1 cellular context compared by ENCODE assay signal in the genomic region with DNA sequence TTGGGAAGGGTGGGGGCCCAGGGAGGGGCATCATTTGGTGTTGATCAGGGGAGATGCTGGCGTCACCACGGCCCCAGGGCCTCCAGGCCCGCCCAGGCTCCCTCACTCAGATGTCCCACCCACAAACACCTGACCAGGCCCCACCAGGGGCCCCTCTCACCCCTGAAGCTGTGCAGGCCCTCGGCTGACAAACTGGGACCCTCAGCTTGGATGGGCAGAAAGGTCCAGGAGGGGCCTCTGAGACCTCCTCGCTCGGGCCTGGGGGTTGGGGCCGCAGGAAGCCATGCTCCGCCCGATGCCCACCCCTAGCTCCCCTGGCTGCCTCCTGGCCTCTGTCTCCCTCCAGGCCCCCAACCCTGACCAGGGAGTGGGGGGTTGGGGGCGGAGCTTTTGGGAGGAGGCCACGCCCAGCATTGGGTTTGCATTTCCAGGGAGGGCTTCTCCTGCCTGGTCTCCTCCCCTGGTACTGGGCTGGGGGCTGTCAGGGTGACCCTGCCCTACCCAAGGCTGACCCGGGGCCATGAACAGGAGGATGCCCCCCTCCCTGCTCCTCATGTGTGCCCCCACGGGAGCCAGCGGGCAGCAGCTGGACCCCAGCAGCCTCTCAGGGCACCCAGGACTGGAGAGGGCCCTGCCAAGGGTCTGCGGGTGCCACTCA.
TF ChIP-seq lines count a peak whose summit lies in the region.

No MANE protein-coding gene starts in this region.

TF ChIP-seq in liver, 16 proteins besides CTCF, POLR2A, EP300 and RAD21 (continued from another document):
- TF ChIP-seq, protein P1, sequence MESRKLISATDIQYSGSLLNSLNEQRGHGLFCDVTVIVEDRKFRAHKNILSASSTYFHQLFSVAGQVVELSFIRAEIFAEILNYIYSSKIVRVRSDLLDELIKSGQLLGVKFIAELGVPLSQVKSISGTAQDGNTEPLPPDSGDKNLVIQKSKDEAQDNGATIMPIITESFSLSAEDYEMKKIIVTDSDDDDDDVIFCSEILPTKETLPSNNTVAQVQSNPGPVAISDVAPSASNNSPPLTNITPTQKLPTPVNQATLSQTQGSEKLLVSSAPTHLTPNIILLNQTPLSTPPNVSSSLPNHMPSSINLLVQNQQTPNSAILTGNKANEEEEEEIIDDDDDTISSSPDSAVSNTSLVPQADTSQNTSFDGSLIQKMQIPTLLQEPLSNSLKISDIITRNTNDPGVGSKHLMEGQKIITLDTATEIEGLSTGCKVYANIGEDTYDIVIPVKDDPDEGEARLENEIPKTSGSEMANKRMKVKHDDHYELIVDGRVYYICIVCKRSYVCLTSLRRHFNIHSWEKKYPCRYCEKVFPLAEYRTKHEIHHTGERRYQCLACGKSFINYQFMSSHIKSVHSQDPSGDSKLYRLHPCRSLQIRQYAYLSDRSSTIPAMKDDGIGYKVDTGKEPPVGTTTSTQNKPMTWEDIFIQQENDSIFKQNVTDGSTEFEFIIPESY (IDR thresholded peaks at IDR 0.05), result no peak
- TF ChIP-seq NR2F2 (IDR thresholded peaks at IDR 0.05) (no peak), TAF1 (conservative IDR thresholded peaks at IDR 0.05) (no peak), JUND (IDR thresholded peaks at IDR 0.05) (no peak), HNF4G (IDR thresholded peaks at IDR 0.05) (no peak), EGR1 (IDR thresholded peaks at IDR 0.05; ENCODE audit: low read depth in 2 of 2) (no peak), FOXA1 (IDR thresholded peaks at IDR 0.05) (no peak)
